11 cellular contexts compared by ENCODE assay signal in the genomic region with DNA sequence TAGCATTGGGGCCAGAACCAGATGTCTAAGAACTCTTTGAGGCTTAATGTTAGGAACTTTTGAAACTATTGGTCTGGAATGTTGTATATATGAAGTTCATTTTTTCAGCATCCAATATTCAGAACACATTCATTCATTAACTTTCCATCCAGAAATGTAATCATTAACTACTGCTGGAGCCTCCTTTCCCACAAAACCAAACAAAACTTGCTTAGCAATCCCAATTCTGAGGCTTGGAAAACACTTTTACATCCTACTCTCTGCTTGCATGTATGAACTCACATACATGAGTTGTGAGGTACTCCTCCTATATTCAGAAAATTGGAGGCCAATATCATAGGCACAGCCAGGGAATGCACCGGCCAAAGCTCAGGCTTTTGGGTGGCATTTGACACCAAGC. TPM values are rescaled to one million over a fixed set of nuclear protein-coding genes. Genes with fewer than 3 reads are reported as not detected.
DNase-seq lines count a peak whose midpoint lies in the region; ATAC-seq and TF ChIP-seq lines count a peak whose summit lies in the region.
"Had no signal": no experiment of that assay in that cellular context is flagged by ENCODE, and none has a peak within 500 bp of the region (broad histone marks: within the 10 kb centered on the region; RNA-seq: fewer than 3 reads in every experiment).

No MANE protein-coding gene starts in this region.

- peaks cover 9% of the 10 kb centered on the region; the same call in 1 of the 2 replicates for H3K4me1 ChIP-seq in HUES6 (ENCODE audit: control insufficient read depth, insufficient read depth, low read length)
- H3K4me1 ChIP-seq in CD8-positive, alpha-beta T cell (ENCODE audit: insufficient read depth, low read length), result no peaks in the 10 kb centered on the region

- no peaks in the 10 kb centered on the region for H3K4me1 Mint-ChIP-seq in CD8-positive, alpha-beta T cell (ENCODE audit: low read depth)
- peaks cover 4% of the 10 kb centered on the region for H3K4me1 Mint-ChIP-seq in activated T-cell treated with anti-CD3 and anti-CD28 coated beads, Interleukin-2, amount 50 U/mL, for 24 hours (ENCODE audit: low read depth)

- H3K9me3 ChIP-seq in HUES6 (ENCODE audit: control insufficient read depth, insufficient read depth, low read depth, low read length), result no peaks in the 10 kb centered on the region
- H3K9me3 ChIP-seq in CD8-positive, alpha-beta T cell (ENCODE audit: low read length), result no peaks in the 10 kb centered on the region
- H3K9me3 ChIP-seq: vagina had no signal

- ATAC-seq in CD8-positive, alpha-beta T cell, result no peak

- H3K27me3 Mint-ChIP-seq in CD8-positive, alpha-beta T cell (ENCODE audit: low read depth), result peaks cover 44% of the 10 kb centered on the region
- H3K27me3 Mint-ChIP-seq in activated T-cell treated with anti-CD3 and anti-CD28 coated beads, Interleukin-2, amount 50 U/mL, for 24 hours, result peaks cover 58% of the 10 kb centered on the region

- POLR2A ChIA-PET in CD8-positive, alpha-beta T cell (lab: Charles Lee), result no interaction called here

- no peak overlapping the region for H3K27ac Mint-ChIP-seq in CD8-positive, alpha-beta T cell
- H3K27ac Mint-ChIP-seq in activated T-cell treated with anti-CD3 and anti-CD28 coated beads, Interleukin-2, amount 50 U/mL, for 24 hours, result no peak overlapping the region

- no peaks in the 10 kb centered on the region for H3K9me3 Mint-ChIP-seq in CD8-positive, alpha-beta T cell
- H3K9me3 Mint-ChIP-seq in activated T-cell treated with anti-CD3 and anti-CD28 coated beads, Interleukin-2, amount 50 U/mL, for 24 hours, result peaks cover 2% of the 10 kb centered on the region

- DNase-seq in dorsolateral prefrontal cortex (no peak), left kidney (ENCODE audit: low read depth, low spot score) (peak; percentile 32), skeletal muscle cell (ENCODE audit: low read depth) (no peak), NCI-H187 (lab: John Stamatoyannopoulos, UW) (no peak), T-helper 9 cell (no peak)
- DNase-seq in CD8-positive, alpha-beta T cell, result no peak
- DNase-seq in activated T-cell treated with anti-CD3 and anti-CD28 coated beads, Interleukin-2, amount 50 U/mL, for 24 hours, result no peak
- DNase-seq: NK-92 treated with Interleukin-12 subunit alpha and Interleukin-12 subunit beta, amount 100 ng/mL, for 24 hours had no signal

- no peaks in the 10 kb centered on the region for H3K36me3 ChIP-seq in HUES6 (ENCODE audit: control insufficient read depth, insufficient read depth, low read length)
- H3K36me3 ChIP-seq in CD8-positive, alpha-beta T cell (ENCODE audit: insufficient read depth, low read length), result no peaks in the 10 kb centered on the region
- H3K36me3 ChIP-seq: vagina had no signal

- no peak overlapping the region for H3K27ac ChIP-seq in HUES6 (ENCODE audit: low read depth, low read length)
- peak overlapping the region in 19 of 59 donors; percentile 9 to 89 (median 56) for H3K27ac ChIP-seq in dorsolateral prefrontal cortex
- no peak overlapping the region for H3K27ac ChIP-seq in CD8-positive, alpha-beta T cell (ENCODE audit: low read depth, low read length)

- CTCF ChIA-PET in CD8-positive, alpha-beta T cell (lab: Charles Lee), result no interaction called here

- no peak overlapping the region for H3K4me3 Mint-ChIP-seq in CD8-positive, alpha-beta T cell
- H3K4me3 Mint-ChIP-seq in activated T-cell treated with anti-CD3 and anti-CD28 coated beads, Interleukin-2, amount 50 U/mL, for 24 hours, result no peak overlapping the region

- H3K9ac ChIP-seq in HUES6 (ENCODE audit: low read length), result no peak overlapping the region

- H3K4me3 ChIP-seq in HUES6 (ENCODE audit: low read depth, low read length), result peak overlapping the region; percentile 70
- peak overlapping the region in 57 of 59 donors; percentile 44 to 83 (median 68) for H3K4me3 ChIP-seq in dorsolateral prefrontal cortex
- H3K4me3 ChIP-seq in skeletal muscle cell (ENCODE audit: low read depth, low read length), result peak overlapping the region; percentile 64
- no peak overlapping the region for H3K4me3 ChIP-seq in CD8-positive, alpha-beta T cell (ENCODE audit: low read depth, low read length)

- intact Hi-C loops in dorsolateral prefrontal cortex (cut with DNase I), result loop anchor here (5.0 to 10.0 kb wide), 6 partner anchors 204 to 1437 kb away; partner anchors contain the start of gene NBAS (in 1 of the 2)
- intact Hi-C loops in CD8-positive, alpha-beta T cell (cut with DNase I, micrococcal nuclease), result no loop called here

- H3K27me3 ChIP-seq in HUES6 (ENCODE audit: control insufficient read depth, insufficient read depth, low read length) (peaks cover 85% of the 10 kb centered on the region), dorsolateral prefrontal cortex (peaks cover 0 to 10% (median 0%) of the 10 kb centered on the region in 45 donors)
- H3K27me3 ChIP-seq in CD8-positive, alpha-beta T cell (ENCODE audit: insufficient read depth, low read length), result no peaks in the 10 kb centered on the region
- H3K27me3 ChIP-seq: vagina had no signal

- no peak for TF ChIP-seq CTCF in dorsolateral prefrontal cortex (IDR thresholded peaks at IDR 0.05 in 54 of 56, conservative IDR thresholded peaks at IDR 0.05 in 2 of 56; ENCODE audit: low read depth in 1 of 56, partially characterized antibody in 56 of 56)
- TF ChIP-seq CTCF in CD8-positive, alpha-beta T cell (IDR thresholded peaks at IDR 0.05), result no peak

- H3K36me3 Mint-ChIP-seq in CD8-positive, alpha-beta T cell, result no peaks in the 10 kb centered on the region
- no peaks in the 10 kb centered on the region for H3K36me3 Mint-ChIP-seq in activated T-cell treated with anti-CD3 and anti-CD28 coated beads, Interleukin-2, amount 50 U/mL, for 24 hours (ENCODE audit: low read depth)

RNA-seq across cellular contexts. Expression of gene LRATD1, which starts 0.8 kb away (rescaled TPM):
- total RNA-seq in dorsolateral prefrontal cortex, result 100 to 1,000 TPM in 6 of 120 experiments, 10 to 100 TPM in 114; 14.1 to 125 (median 61.5) TPM
- not detected for total RNA-seq in CD8-positive, alpha-beta T cell
- total RNA-seq: endothelial cell of umbilical vein had no signal

Comparison
In these comparisons a context has a peak if more than half of its experiments do, and no peak if none do; other contexts are left out.
1. RNA of gene LRATD1, which starts 0.8 kb away (total RNA-seq): 14.1 to 125 TPM in dorsolateral prefrontal cortex; not detected in CD8-positive, alpha-beta T cell; every median in the first group is over 10 times any median in the second.
2. intact Hi-C loops: an anchor here in dorsolateral prefrontal cortex (5.0 to 10.0 kb wide); none called in CD8-positive, alpha-beta T cell.